Comparison of ENCODE assay signal across 8 cellular contexts in genomic region chr16:19521471-19522368, GRCh38. TPM values are rescaled to one million over a fixed set of nuclear protein-coding genes. Genes with fewer than 3 reads are reported as not detected.
A peak's percentile ranks its signal among the peaks of the same experiment; 100 is the strongest.
DNase-seq lines count a peak whose midpoint lies in the region; ATAC-seq and TF ChIP-seq lines count a peak whose summit lies in the region.

A gene with protein sequence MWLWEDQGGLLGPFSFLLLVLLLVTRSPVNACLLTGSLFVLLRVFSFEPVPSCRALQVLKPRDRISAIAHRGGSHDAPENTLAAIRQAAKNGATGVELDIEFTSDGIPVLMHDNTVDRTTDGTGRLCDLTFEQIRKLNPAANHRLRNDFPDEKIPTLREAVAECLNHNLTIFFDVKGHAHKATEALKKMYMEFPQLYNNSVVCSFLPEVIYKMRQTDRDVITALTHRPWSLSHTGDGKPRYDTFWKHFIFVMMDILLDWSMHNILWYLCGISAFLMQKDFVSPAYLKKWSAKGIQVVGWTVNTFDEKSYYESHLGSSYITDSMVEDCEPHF (minus strand): TSS chr16:19522098. CDS start chr16:19521964, 134 bp downstream.

- ATAC-seq in HG02763 (IDR thresholded peaks at IDR 0.05; ENCODE audit: unreplicated experiment) (peak; percentile 81), heart left ventricle (peak; percentile 88 to 95 (median 92)), upper lobe of left lung (ENCODE audit: low FRiP score in 2 of 2) (peak; percentile 90 to 94)

- DNase-seq in NCI-H1417 (lab: John Stamatoyannopoulos, UW) = peak; percentile 84 to 96 (median 93)
- peak; percentile 92 for DNase-seq in T follicular helper cell (ENCODE audit: low read depth)
- DNase-seq in heart left ventricle = peak; percentile 96 to 97 (median 96)
- DNase-seq in posterior cingulate gyrus = peak; percentile 97 to 100 (median 99)
- peak; percentile 98 to 99 for DNase-seq in upper lobe of left lung

- peak; percentile 43 for TF ChIP-seq CTCF in GM12875 (IDR thresholded peaks at IDR 0.05; ENCODE audit: borderline replicate concordance, insufficient read depth, low read depth, low read length)
- peak in 7 of 12 donors; percentile 17 to 66 (median 43) for TF ChIP-seq CTCF in heart left ventricle (IDR thresholded peaks at IDR 0.05)
- TF ChIP-seq CTCF in upper lobe of left lung (IDR thresholded peaks at IDR 0.05) = peak in 3 of 6 experiments; percentile 5 to 32 (median 19)

- no peak for TF ChIP-seq EP300 in upper lobe of left lung (IDR thresholded peaks at IDR 0.05)

- H3K9me3 ChIP-seq in heart left ventricle (no peaks in the 10 kb centered on the region), upper lobe of left lung (no peaks in the 10 kb centered on the region)

- H3K4me1 ChIP-seq in heart left ventricle (peaks cover 4 to 69% (median 37%) of the 10 kb centered on the region in 12 donors), upper lobe of left lung (peaks cover 41 to 74% (median 57%) of the 10 kb centered on the region in 4 donors)

- TF ChIP-seq POLR2A in heart left ventricle (IDR thresholded peaks at IDR 0.05) = peak; percentile 42 to 95
- peak in 3 of 4 donors; percentile 75 to 93 (median 84) for TF ChIP-seq POLR2A in upper lobe of left lung (IDR thresholded peaks at IDR 0.05)

- H3K27me3 ChIP-seq in heart left ventricle = no peaks in the 10 kb centered on the region
- H3K27me3 ChIP-seq in upper lobe of left lung = no peaks in the 10 kb centered on the region

- WGBS in adipose tissue, 3 donors = 0% methylated on average over 57 to 62 of the region's 62 CpGs
- 0% methylated on average over 53 to 62 of the region's 62 CpGs for WGBS in heart left ventricle, 4 donors
- 0% methylated on average over 21 to 44 of the region's 62 CpGs for WGBS in upper lobe of left lung, 2 donors

- intact Hi-C loops in heart left ventricle (cut with DNase I) (loop anchor here in 2 of 10 donors (2.0 to 10.0 kb wide), 3 partner anchors 33 to 457 kb away; partner anchors contain the start of genes VPS35L (in 2 of the 2) and COQ7 (in 1 of the 2)), posterior cingulate gyrus (cut with DNase I) (no loop called here)

- H3K36me3 ChIP-seq in heart left ventricle (peaks cover 0 to 9% (median 3%) of the 10 kb centered on the region in 9 donors), upper lobe of left lung (peaks cover 0 to 4% (median 1%) of the 10 kb centered on the region in 4 donors)

- H3K4me3 ChIP-seq in GM12875 (ENCODE audit: low read depth, low read length) = peak within 1 kb of the TSS; percentile 71
- peak within 1 kb of the TSS; percentile 60 to 95 (median 80) for H3K4me3 ChIP-seq in heart left ventricle
- H3K4me3 ChIP-seq in upper lobe of left lung = peak within 1 kb of the TSS; percentile 73 to 98 (median 84)

- peak within 1 kb of the TSS; percentile 62 for H3K27ac ChIP-seq in adipose tissue (ENCODE audit: low read depth, low read length)
- H3K27ac ChIP-seq in heart left ventricle = peak within 1 kb of the TSS; percentile 20 to 95 (median 87)
- H3K27ac ChIP-seq in upper lobe of left lung = peak within 1 kb of the TSS; percentile 90 to 97 (median 96)

RNA-seq across cellular contexts. Expression of the gene that starts here (rescaled TPM):
- 10 to 100 TPM; 23.9 to 40.5 (median 29.6) TPM for polyA plus RNA-seq in adipose tissue
- total RNA-seq in heart left ventricle = 100 to 1,000 TPM in 5 of 9 donors, 10 to 100 TPM in 4; 77.7 to 134 (median 109) TPM
- 10 to 100 TPM; 53.3 to 80.9 TPM for polyA plus RNA-seq in heart left ventricle
- 10 to 100 TPM; 33.5 to 93.6 (median 88.2) TPM for total RNA-seq in upper lobe of left lung

Comparison
In these comparisons a context has a peak if more than half of its experiments do, and no peak if none do; other contexts are left out.
1. Peak in every context shown above with its lines: DNase-seq, ATAC-seq, H3K4me3 ChIP-seq and H3K27ac ChIP-seq.